In genomic region chr10:80266513-80266863, GRCh38 we compare ENCODE assay signal across 2 cellular contexts.
TF ChIP-seq lines count a peak whose summit lies in the region.

No MANE protein-coding gene starts in this region.

TF ChIP-seq in GM23338, 12 proteins besides CTCF, POLR2A, EP300 and RAD21:
- TF ChIP-seq EZH2phosphoT487 (IDR thresholded peaks at IDR 0.05; ENCODE audit: unreplicated experiment) (no peak), EZH2 (IDR thresholded peaks at IDR 0.05; ENCODE audit: low read depth, unreplicated experiment) (no peak), ETS1 (IDR thresholded peaks at IDR 0.05) (no peak), ZNF114 (CRISPR knock-in tag; IDR thresholded peaks at IDR 0.05) (no peak), ZNF331 (CRISPR knock-in tag; IDR thresholded peaks at IDR 0.05; ENCODE audit: low read depth) (no peak), NANOG (IDR thresholded peaks at IDR 0.05; ENCODE audit: borderline replicate concordance) (no peak), POLR2AphosphoS5 (IDR thresholded peaks at IDR 0.05; ENCODE audit: low read depth) (no peak), CREB1 (CRISPR knock-in tag; IDR thresholded peaks at IDR 0.05; ENCODE audit: low read depth) (no peak), JUNB (IDR thresholded peaks at IDR 0.05; ENCODE audit: unreplicated experiment) (no peak), STAT1 (IDR thresholded peaks at IDR 0.05; ENCODE audit: unreplicated experiment) (no peak)
- TF ChIP-seq, protein P1, sequence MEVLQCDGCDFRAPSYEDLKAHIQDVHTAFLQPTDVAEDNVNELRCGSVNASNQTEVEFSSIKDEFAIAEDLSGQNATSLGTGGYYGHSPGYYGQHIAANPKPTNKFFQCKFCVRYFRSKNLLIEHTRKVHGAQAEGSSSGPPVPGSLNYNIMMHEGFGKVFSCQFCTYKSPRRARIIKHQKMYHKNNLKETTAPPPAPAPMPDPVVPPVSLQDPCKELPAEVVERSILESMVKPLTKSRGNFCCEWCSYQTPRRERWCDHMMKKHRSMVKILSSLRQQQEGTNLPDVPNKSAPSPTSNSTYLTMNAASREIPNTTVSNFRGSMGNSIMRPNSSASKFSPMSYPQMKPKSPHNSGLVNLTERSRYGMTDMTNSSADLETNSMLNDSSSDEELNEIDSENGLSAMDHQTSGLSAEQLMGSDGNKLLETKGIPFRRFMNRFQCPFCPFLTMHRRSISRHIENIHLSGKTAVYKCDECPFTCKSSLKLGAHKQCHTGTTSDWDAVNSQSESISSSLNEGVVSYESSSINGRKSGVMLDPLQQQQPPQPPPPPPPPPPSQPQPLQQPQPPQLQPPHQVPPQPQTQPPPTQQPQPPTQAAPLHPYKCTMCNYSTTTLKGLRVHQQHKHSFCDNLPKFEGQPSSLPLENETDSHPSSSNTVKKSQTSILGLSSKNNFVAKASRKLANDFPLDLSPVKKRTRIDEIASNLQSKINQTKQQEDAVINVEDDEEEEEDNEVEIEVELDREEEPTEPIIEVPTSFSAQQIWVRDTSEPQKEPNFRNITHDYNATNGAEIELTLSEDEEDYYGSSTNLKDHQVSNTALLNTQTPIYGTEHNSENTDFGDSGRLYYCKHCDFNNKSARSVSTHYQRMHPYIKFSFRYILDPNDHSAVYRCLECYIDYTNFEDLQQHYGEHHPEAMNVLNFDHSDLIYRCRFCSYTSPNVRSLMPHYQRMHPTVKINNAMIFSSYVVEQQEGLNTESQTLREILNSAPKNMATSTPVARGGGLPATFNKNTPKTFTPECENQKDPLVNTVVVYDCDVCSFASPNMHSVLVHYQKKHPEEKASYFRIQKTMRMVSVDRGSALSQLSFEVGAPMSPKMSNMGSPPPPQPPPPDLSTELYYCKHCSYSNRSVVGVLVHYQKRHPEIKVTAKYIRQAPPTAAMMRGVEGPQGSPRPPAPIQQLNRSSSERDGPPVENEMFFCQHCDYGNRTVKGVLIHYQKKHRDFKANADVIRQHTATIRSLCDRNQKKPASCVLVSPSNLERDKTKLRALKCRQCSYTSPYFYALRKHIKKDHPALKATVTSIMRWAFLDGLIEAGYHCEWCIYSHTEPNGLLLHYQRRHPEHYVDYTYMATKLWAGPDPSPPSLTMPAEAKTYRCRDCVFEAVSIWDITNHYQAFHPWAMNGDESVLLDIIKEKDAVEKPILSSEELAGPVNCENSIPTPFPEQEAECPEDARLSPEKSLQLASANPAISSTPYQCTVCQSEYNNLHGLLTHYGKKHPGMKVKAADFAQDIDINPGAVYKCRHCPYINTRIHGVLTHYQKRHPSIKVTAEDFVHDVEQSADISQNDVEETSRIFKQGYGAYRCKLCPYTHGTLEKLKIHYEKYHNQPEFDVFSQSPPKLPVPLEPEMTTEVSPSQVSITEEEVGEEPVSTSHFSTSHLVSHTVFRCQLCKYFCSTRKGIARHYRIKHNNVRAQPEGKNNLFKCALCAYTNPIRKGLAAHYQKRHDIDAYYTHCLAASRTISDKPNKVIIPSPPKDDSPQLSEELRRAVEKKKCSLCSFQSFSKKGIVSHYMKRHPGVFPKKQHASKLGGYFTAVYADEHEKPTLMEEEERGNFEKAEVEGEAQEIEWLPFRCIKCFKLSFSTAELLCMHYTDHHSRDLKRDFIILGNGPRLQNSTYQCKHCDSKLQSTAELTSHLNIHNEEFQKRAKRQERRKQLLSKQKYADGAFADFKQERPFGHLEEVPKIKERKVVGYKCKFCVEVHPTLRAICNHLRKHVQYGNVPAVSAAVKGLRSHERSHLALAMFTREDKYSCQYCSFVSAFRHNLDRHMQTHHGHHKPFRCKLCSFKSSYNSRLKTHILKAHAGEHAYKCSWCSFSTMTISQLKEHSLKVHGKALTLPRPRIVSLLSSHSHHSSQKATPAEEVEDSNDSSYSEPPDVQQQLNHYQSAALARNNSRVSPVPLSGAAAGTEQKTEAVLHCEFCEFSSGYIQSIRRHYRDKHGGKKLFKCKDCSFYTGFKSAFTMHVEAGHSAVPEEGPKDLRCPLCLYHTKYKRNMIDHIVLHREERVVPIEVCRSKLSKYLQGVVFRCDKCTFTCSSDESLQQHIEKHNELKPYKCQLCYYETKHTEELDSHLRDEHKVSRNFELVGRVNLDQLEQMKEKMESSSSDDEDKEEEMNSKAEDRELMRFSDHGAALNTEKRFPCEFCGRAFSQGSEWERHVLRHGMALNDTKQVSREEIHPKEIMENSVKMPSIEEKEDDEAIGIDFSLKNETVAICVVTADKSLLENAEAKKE (CRISPR knock-in tag; IDR thresholded peaks at IDR 0.05): no peak
- TF ChIP-seq, protein P2, sequence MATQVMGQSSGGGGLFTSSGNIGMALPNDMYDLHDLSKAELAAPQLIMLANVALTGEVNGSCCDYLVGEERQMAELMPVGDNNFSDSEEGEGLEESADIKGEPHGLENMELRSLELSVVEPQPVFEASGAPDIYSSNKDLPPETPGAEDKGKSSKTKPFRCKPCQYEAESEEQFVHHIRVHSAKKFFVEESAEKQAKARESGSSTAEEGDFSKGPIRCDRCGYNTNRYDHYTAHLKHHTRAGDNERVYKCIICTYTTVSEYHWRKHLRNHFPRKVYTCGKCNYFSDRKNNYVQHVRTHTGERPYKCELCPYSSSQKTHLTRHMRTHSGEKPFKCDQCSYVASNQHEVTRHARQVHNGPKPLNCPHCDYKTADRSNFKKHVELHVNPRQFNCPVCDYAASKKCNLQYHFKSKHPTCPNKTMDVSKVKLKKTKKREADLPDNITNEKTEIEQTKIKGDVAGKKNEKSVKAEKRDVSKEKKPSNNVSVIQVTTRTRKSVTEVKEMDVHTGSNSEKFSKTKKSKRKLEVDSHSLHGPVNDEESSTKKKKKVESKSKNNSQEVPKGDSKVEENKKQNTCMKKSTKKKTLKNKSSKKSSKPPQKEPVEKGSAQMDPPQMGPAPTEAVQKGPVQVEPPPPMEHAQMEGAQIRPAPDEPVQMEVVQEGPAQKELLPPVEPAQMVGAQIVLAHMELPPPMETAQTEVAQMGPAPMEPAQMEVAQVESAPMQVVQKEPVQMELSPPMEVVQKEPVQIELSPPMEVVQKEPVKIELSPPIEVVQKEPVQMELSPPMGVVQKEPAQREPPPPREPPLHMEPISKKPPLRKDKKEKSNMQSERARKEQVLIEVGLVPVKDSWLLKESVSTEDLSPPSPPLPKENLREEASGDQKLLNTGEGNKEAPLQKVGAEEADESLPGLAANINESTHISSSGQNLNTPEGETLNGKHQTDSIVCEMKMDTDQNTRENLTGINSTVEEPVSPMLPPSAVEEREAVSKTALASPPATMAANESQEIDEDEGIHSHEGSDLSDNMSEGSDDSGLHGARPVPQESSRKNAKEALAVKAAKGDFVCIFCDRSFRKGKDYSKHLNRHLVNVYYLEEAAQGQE (IDR thresholded peaks at IDR 0.05; ENCODE audit: unreplicated experiment): no peak

TF ChIP-seq in HepG2, 621 proteins besides CTCF, POLR2A, EP300 and RAD21 (continues in another document):
- TF ChIP-seq ZNF549 (CRISPR knock-in tag; IDR thresholded peaks at IDR 0.05): no peak
- TF ChIP-seq, protein P3, sequence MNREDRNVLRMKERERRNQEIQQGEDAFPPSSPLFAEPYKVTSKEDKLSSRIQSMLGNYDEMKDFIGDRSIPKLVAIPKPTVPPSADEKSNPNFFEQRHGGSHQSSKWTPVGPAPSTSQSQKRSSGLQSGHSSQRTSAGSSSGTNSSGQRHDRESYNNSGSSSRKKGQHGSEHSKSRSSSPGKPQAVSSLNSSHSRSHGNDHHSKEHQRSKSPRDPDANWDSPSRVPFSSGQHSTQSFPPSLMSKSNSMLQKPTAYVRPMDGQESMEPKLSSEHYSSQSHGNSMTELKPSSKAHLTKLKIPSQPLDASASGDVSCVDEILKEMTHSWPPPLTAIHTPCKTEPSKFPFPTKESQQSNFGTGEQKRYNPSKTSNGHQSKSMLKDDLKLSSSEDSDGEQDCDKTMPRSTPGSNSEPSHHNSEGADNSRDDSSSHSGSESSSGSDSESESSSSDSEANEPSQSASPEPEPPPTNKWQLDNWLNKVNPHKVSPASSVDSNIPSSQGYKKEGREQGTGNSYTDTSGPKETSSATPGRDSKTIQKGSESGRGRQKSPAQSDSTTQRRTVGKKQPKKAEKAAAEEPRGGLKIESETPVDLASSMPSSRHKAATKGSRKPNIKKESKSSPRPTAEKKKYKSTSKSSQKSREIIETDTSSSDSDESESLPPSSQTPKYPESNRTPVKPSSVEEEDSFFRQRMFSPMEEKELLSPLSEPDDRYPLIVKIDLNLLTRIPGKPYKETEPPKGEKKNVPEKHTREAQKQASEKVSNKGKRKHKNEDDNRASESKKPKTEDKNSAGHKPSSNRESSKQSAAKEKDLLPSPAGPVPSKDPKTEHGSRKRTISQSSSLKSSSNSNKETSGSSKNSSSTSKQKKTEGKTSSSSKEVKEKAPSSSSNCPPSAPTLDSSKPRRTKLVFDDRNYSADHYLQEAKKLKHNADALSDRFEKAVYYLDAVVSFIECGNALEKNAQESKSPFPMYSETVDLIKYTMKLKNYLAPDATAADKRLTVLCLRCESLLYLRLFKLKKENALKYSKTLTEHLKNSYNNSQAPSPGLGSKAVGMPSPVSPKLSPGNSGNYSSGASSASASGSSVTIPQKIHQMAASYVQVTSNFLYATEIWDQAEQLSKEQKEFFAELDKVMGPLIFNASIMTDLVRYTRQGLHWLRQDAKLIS (CRISPR knock-in tag; IDR thresholded peaks at IDR 0.05): no peak
- no peak for TF ChIP-seq ZNF564 (CRISPR knock-in tag; IDR thresholded peaks at IDR 0.05)
- TF ChIP-seq PRDM4 (CRISPR knock-in tag; IDR thresholded peaks at IDR 0.05; ENCODE audit: borderline replicate concordance): no peak
- no peak for TF ChIP-seq KLF12 (CRISPR knock-in tag; IDR thresholded peaks at IDR 0.05; ENCODE audit: borderline replicate concordance)
- TF ChIP-seq NR2F6 (IDR thresholded peaks at IDR 0.05): peak; percentile 51
- 0 out of 2 replicates have a peak, but pooled peaks have one; percentile 17 for TF ChIP-seq NR2F6 (CRISPR knock-in tag; IDR thresholded peaks at IDR 0.05)
- 0 out of 2 replicates have a peak, but pooled peaks have one; percentile 23 for TF ChIP-seq ZMYM4 (CRISPR knock-in tag; IDR thresholded peaks at IDR 0.05)
- TF ChIP-seq DR1 (CRISPR knock-in tag; IDR thresholded peaks at IDR 0.05): no peak
- TF ChIP-seq ZSCAN22 (CRISPR knock-in tag; IDR thresholded peaks at IDR 0.05): no peak
- no peak for TF ChIP-seq ZNF772 (CRISPR knock-in tag; IDR thresholded peaks at IDR 0.05)
- no peak for TF ChIP-seq ARHGAP35 (CRISPR knock-in tag; IDR thresholded peaks at IDR 0.05; ENCODE audit: borderline replicate concordance)
- no peak for TF ChIP-seq ZNF225 (CRISPR knock-in tag; IDR thresholded peaks at IDR 0.05)
- no peak for TF ChIP-seq CEBPG (CRISPR knock-in tag; IDR thresholded peaks at IDR 0.05)
- TF ChIP-seq, protein P4, sequence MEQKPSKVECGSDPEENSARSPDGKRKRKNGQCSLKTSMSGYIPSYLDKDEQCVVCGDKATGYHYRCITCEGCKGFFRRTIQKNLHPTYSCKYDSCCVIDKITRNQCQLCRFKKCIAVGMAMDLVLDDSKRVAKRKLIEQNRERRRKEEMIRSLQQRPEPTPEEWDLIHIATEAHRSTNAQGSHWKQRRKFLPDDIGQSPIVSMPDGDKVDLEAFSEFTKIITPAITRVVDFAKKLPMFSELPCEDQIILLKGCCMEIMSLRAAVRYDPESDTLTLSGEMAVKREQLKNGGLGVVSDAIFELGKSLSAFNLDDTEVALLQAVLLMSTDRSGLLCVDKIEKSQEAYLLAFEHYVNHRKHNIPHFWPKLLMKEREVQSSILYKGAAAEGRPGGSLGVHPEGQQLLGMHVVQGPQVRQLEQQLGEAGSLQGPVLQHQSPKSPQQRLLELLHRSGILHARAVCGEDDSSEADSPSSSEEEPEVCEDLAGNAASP (CRISPR knock-in tag; IDR thresholded peaks at IDR 0.05; ENCODE audit: borderline replicate concordance): no peak
- peak; percentile 52 for TF ChIP-seq HNF4A (CRISPR knock-in tag; IDR thresholded peaks at IDR 0.05)
- TF ChIP-seq ELK4 (CRISPR knock-in tag; IDR thresholded peaks at IDR 0.05; ENCODE audit: borderline replicate concordance): no peak
- TF ChIP-seq PPARG (CRISPR knock-in tag; conservative IDR thresholded peaks at IDR 0.05): no peak
- TF ChIP-seq, protein P5, sequence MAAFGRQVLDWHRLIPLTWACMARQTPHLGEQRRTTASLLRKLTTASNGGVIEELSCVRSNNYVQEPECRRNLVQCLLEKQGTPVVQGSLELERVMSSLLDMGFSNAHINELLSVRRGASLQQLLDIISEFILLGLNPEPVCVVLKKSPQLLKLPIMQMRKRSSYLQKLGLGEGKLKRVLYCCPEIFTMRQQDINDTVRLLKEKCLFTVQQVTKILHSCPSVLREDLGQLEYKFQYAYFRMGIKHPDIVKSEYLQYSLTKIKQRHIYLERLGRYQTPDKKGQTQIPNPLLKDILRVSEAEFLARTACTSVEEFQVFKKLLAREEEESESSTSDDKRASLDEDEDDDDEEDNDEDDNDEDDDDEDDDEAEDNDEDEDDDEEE (CRISPR knock-in tag; IDR thresholded peaks at IDR 0.05): no peak
- TF ChIP-seq, protein P6, sequence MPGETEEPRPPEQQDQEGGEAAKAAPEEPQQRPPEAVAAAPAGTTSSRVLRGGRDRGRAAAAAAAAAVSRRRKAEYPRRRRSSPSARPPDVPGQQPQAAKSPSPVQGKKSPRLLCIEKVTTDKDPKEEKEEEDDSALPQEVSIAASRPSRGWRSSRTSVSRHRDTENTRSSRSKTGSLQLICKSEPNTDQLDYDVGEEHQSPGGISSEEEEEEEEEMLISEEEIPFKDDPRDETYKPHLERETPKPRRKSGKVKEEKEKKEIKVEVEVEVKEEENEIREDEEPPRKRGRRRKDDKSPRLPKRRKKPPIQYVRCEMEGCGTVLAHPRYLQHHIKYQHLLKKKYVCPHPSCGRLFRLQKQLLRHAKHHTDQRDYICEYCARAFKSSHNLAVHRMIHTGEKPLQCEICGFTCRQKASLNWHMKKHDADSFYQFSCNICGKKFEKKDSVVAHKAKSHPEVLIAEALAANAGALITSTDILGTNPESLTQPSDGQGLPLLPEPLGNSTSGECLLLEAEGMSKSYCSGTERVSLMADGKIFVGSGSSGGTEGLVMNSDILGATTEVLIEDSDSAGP (CRISPR knock-in tag; IDR thresholded peaks at IDR 0.05; ENCODE audit: borderline replicate concordance): no peak
- 0 out of 2 replicates have a peak, but pooled peaks have one; percentile 3 for TF ChIP-seq ZFY (CRISPR knock-in tag; IDR thresholded peaks at IDR 0.05)
